9 cellular contexts compared by ENCODE assay signal in the genomic region with DNA sequence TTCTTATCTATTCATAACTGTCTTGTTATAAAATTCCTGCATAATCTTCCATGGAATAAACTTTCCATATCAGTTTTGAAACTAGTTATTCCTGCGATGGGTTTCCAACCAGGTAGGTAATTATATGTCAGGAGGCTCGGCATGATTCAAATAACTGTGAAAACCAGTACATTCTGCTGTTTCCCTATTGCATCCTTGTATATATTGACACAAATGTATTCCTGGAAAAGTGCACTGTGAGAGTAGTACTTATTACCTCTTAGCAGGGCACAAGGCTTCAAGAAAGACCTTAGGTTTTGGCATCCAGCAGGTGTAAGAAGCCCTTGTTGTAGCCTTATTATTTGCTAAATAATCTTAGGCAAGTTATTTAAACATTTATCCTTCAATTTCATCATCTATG.
"Had no signal": no experiment of that assay in that cellular context is flagged by ENCODE, and none has a peak within 500 bp of the region (broad histone marks: within the 10 kb centered on the region; RNA-seq: fewer than 3 reads in every experiment).

No MANE protein-coding gene starts in this region.

- H3K27ac ChIP-seq: GM23248 had no signal

- H3K9ac ChIP-seq: GM23248 had no signal

- H3K9me3 ChIP-seq: HAP-1 had no signal

- H3K4me3 ChIP-seq: GM23248, GM23338, HAP-1 had no signal

- ATAC-seq: GM23338, HCT116 had no signal

- DNase-seq: GM23248, GOT3, H7, H9, HCEC 1CT, HFFc6 had no signal

- H2AFZ ChIP-seq: GM23248, GM23338 had no signal

- H3K36me3 ChIP-seq: HAP-1 had no signal

- H3K4me2 ChIP-seq: GM23338 had no signal
